Comparison of ENCODE assay signal across 8 cellular contexts in the genomic region with DNA sequence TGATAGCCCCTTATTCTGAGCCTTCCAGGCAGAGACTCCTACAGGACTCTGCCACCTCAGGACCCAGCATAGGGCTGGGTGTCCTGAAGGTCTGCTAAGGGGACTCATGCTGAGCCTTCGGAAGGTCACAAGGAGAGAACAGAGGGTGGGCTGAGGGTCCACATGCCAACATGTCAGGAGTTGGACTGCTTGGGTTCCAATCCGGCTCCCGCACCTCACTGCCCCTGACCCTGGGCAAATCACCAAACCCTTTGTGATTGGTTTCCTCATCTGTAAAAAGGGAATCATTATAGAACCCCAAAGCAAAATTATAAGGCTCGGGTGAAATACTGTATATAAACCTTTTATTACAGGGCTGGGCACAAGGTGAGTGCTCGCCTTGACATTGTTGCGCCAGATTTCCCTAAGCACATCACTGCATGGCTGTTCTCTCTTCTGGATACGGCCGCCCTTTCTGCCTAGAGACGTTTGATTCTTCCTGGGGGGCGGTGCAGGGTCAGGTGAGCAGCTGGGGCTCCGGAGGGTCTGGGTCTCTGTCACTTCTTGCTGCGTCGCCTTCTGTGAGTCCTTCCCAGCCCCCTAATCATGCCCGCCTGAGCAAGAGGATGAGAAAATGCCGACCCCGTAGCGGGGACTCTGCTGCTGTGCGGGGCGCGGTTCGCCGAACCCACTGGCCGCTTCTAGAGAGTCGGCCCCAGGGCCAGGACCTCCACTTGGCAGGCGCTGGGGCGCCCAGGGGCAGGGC.
DNase-seq lines count a peak whose midpoint lies in the region; ATAC-seq and TF ChIP-seq lines count a peak whose summit lies in the region.

No MANE protein-coding gene starts in this region.

- H3K4me3 Mint-ChIP-seq in CD14-positive monocyte (peak overlapping the region; percentile 83 to 92), naive B cell (peak overlapping the region; percentile 83 to 93 (median 92))

- no peaks in the 10 kb centered on the region for H3K36me3 ChIP-seq in MG63

- H3K27me3 Mint-ChIP-seq in CD14-positive monocyte (ENCODE audit: low read depth in 3 of 3) (peaks cover 7 to 12% (median 10%) of the 10 kb centered on the region in 3 donors), naive B cell (peaks cover 0 to 7% (median 0%) of the 10 kb centered on the region in 3 donors)

- H3K9me3 Mint-ChIP-seq in CD14-positive monocyte (peaks cover 2 to 12% (median 5%) of the 10 kb centered on the region in 7 donors), naive B cell (peaks cover 0 to 5% (median 0%) of the 10 kb centered on the region in 7 donors)

- H3K36me3 Mint-ChIP-seq in CD14-positive monocyte (no peaks in the 10 kb centered on the region), naive B cell (no peaks in the 10 kb centered on the region)

- no peaks in the 10 kb centered on the region for H3K9me3 ChIP-seq in MG63

- H3K27ac ChIP-seq in coronary artery = peak overlapping the region; percentile 87 to 97

- TF ChIP-seq CTCF in CD14-positive monocyte (IDR thresholded peaks at IDR 0.05) (no peak), coronary artery (IDR thresholded peaks at IDR 0.05) (no peak)

- intact Hi-C loops in CD14-positive monocyte (cut with micrococcal nuclease) = loop anchor here in 1 of 2 donors (10.0 kb wide), 2 partner anchors 69 to 109 kb away; partner anchors contain the start of gene SCAND1

- no peaks in the 10 kb centered on the region for H3K27me3 ChIP-seq in MG63

- H3K4me3 ChIP-seq in MG63 (peak overlapping the region; percentile 45), coronary artery (peak overlapping the region; percentile 80)

- peak in 1 of 2 donors; percentile 1 for ATAC-seq in naive B cell (ENCODE audit: low read depth in 2 of 2)

- no peak for DNase-seq in CD14-positive monocyte (ENCODE audit: low spot score)
- DNase-seq in MG63 = no peak
- no peak for DNase-seq in coronary artery (ENCODE audit: low spot score)
- DNase-seq in naive B cell = no peak
- no peak for DNase-seq in activated gamma-delta T cell (lab: John Stamatoyannopoulos, UW)
- DNase-seq in AML-193 (lab: John Stamatoyannopoulos, UW) = no peak
- no peak for DNase-seq in SW480 (ENCODE audit: low spot score)
- DNase-seq in DMS153 (lab: John Stamatoyannopoulos, UW) = no peak

- H3K27ac Mint-ChIP-seq in CD14-positive monocyte (peak overlapping the region; percentile 33 to 86 (median 66)), naive B cell (peak overlapping the region; percentile 10 to 96 (median 92))

- peaks cover 15% of the 10 kb centered on the region for H3K4me1 Mint-ChIP-seq in CD14-positive monocyte
- H3K4me1 Mint-ChIP-seq in naive B cell = peaks cover 0 to 11% (median 7%) of the 10 kb centered on the region in 3 donors
